In the genomic region with DNA sequence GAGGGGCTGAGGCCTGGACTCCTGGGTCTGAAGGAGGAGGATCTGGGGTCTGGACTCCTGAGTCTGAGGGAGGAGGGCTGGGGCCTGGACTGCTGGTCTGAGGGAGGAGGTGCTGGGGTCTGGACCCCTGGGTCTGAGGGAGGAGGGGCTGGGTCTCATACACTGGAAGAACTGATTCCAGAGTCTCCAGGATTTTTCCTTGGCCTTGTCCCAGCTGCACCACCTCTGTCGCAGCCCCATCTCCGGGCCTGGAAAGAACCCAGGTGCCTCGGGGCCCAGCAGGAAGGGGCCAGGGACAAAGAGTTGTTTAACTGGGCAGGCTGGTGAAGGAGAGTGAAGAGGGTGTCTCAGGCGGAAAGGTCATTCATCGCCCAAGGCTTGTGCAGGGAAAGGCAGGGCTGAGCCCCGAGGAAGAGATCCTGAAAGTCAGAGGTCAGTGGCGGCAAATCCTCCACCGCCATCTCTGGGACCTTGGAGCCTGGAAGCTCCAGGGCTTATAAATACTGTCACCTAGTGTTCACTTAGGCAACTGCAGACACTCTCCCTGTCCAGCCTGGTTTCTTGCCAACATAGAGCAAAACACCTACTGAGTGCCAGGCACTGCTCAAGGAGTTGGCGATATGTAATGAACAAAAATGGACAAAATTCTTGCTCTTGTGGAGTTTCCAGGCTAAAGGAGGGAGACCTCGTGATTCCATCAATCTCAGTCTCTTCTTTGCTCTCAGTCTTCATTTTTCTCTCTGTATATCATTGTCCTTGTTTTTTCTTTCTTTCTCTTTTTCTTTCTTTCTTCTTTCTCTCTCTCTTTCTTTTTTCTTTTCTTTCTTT, we compare ENCODE assay signal across 8 cellular contexts. TPM values are rescaled to one million over a fixed set of nuclear protein-coding genes. Genes with fewer than 3 reads are reported as not detected.
DNase-seq lines count a peak whose midpoint lies in the region; ATAC-seq and TF ChIP-seq lines count a peak whose summit lies in the region.

No MANE protein-coding gene starts in this region.

- no peaks in the 10 kb centered on the region for H3K9me3 ChIP-seq in thoracic aorta

- peak overlapping the region; percentile 20 for H3K4me3 ChIP-seq in thoracic aorta

- peaks cover 3% of the 10 kb centered on the region; the same call in 1 of the 2 replicates for H3K27me3 Mint-ChIP-seq in HFFc6 (ENCODE audit: insufficient read depth)
- H3K27me3 Mint-ChIP-seq in WTC11 (ENCODE audit: low read depth), result no peaks in the 10 kb centered on the region

- H3K36me3 Mint-ChIP-seq in HFFc6 (ENCODE audit: low read depth), result no peaks in the 10 kb centered on the region
- H3K36me3 Mint-ChIP-seq in WTC11, result no peaks in the 10 kb centered on the region

- H3K4me3 Mint-ChIP-seq in HFFc6 (peak overlapping the region; percentile 72), WTC11 (no peak overlapping the region)

- H3K9me3 Mint-ChIP-seq in HFFc6, result no peaks in the 10 kb centered on the region
- no peaks in the 10 kb centered on the region for H3K9me3 Mint-ChIP-seq in WTC11

- H3K36me3 ChIP-seq in thoracic aorta, result no peaks in the 10 kb centered on the region

- CTCF ChIA-PET in WTC11 (lab: Charles Lee), result interaction anchor here (0.6 to 1.9 kb wide), 17 partner anchors 9 to 230 kb away, joined by 3 to 24 read pairs (median 5); partner anchors contain the start of gene SMG9

- peak; percentile 99 for TF ChIP-seq CTCF in HFFc6 (IDR thresholded peaks at IDR 0.05)
- peak; percentile 82 for TF ChIP-seq CTCF in WTC11 (IDR thresholded peaks at IDR 0.05)
- peak; percentile 92 for TF ChIP-seq CTCF in thoracic aorta (IDR thresholded peaks at IDR 0.05)

- POLR2A ChIA-PET in WTC11 (lab: Charles Lee), result interaction anchor here (0.6 kb wide), 1 partner anchor 11 kb away, joined by 3 read pairs; no protein-coding TSS in a partner anchor

- no peak overlapping the region for H3K27ac ChIP-seq in thoracic aorta

- peaks cover 42% of the 10 kb centered on the region for H3K4me1 Mint-ChIP-seq in HFFc6 (ENCODE audit: low read depth)
- H3K4me1 Mint-ChIP-seq in WTC11, result peaks cover 5% of the 10 kb centered on the region; the same call in 1 of the 2 replicates

- peak; percentile 91 for ATAC-seq in WTC11
- peak; percentile 73 for ATAC-seq in thoracic aorta (ENCODE audit: insufficient number of reproducible peaks, low FRiP score, low read depth)
- no peak for ATAC-seq in HG02884 (IDR thresholded peaks at IDR 0.05; ENCODE audit: unreplicated experiment)

- H3K4me1 ChIP-seq in thoracic aorta (ENCODE audit: control insufficient read depth in 1 of 2, low read depth in 2 of 2), result peaks cover 6 to 10% of the 10 kb centered on the region in 2 donors

- H3K27ac Mint-ChIP-seq in HFFc6 (peak overlapping the region; percentile 85), WTC11 (no peak overlapping the region)

- DNase-seq in DMS153 treated with DMSO at 0.1 percent for 48 hours (lab: John Stamatoyannopoulos, UW; ENCODE audit: unreplicated experiment) (peak; percentile 43), HFFc6 (peak; percentile 65), NCI-H226 (peak; percentile 53), WTC11 (ENCODE audit: low spot score) (peak; percentile 63), lung microvascular endothelial cell (ENCODE audit: low read depth in 2 of 2) (peak; percentile 72 to 77), thoracic aorta (ENCODE audit: low spot score) (no peak)
- peak; percentile 18 for DNase-seq in effector CD8-positive, alpha-beta T cell (lab: John Stamatoyannopoulos, UW)

- no peaks in the 10 kb centered on the region for H3K27me3 ChIP-seq in thoracic aorta (replicated peaks; ENCODE audit: insufficient read depth)

TF ChIP-seq in WTC11, 78 proteins besides CTCF, POLR2A, EP300 and RAD21:
- TF ChIP-seq ZNF396 (CRISPR knock-in tag; IDR thresholded peaks at IDR 0.05; ENCODE audit: borderline replicate concordance) (no peak), CBFB (CRISPR knock-in tag; IDR thresholded peaks at IDR 0.05; ENCODE audit: low read depth) (no peak), SOX15 (CRISPR knock-in tag; IDR thresholded peaks at IDR 0.05) (no peak), TEAD4 (CRISPR knock-in tag; IDR thresholded peaks at IDR 0.05) (no peak), HMGA2 (CRISPR knock-in tag; IDR thresholded peaks at IDR 0.05) (no peak), ZNF423 (CRISPR knock-in tag; IDR thresholded peaks at IDR 0.05) (no peak), ATF1 (CRISPR knock-in tag; IDR thresholded peaks at IDR 0.05) (no peak), ZBTB43 (CRISPR knock-in tag; IDR thresholded peaks at IDR 0.05) (no peak), JUN (CRISPR knock-in tag; IDR thresholded peaks at IDR 0.05) (no peak), TCF7 (CRISPR knock-in tag; IDR thresholded peaks at IDR 0.05; ENCODE audit: low read depth) (no peak), MAX (CRISPR knock-in tag; IDR thresholded peaks at IDR 0.05) (no peak), FOXK1 (CRISPR knock-in tag; IDR thresholded peaks at IDR 0.05) (no peak)
- TF ChIP-seq, protein P1, sequence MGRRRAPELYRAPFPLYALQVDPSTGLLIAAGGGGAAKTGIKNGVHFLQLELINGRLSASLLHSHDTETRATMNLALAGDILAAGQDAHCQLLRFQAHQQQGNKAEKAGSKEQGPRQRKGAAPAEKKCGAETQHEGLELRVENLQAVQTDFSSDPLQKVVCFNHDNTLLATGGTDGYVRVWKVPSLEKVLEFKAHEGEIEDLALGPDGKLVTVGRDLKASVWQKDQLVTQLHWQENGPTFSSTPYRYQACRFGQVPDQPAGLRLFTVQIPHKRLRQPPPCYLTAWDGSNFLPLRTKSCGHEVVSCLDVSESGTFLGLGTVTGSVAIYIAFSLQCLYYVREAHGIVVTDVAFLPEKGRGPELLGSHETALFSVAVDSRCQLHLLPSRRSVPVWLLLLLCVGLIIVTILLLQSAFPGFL (CRISPR knock-in tag; IDR thresholded peaks at IDR 0.05; ENCODE audit: borderline replicate concordance), result no peak

RNA-seq across cellular contexts. Expression of gene KCNN4, which starts 4.4 kb away (rescaled TPM):
- total RNA-seq in HFFc6 (2021; fragmentation: NEBNext Ultra II Directional; extraction: Animal tissue kit (Norgen Biotek cat#: 25700)), result 1 to 10 TPM in 2 of 6 experiments, under 1 TPM in 4; 0.53 to 3.1 (median 0.81) TPM
- 0.76 to 1.1 TPM (median 0.98 TPM) in 3 replicates for total RNA-seq in WTC11 (2021)
- 0.22 TPM in 1 of 2 replicates, not detected in the other for total RNA-seq in lung microvascular endothelial cell
- 1 to 10 TPM; 2.8 to 3.5 TPM for total RNA-seq in thoracic aorta

RNA-seq across cellular contexts. Expression of gene LYPD5, which starts 17.1 kb away (rescaled TPM):
- total RNA-seq in HFFc6 (2021; fragmentation: NEBNext Ultra II Directional; extraction: Animal tissue kit (Norgen Biotek cat#: 25700)), result under 1 TPM in 5 of 6 experiments, not detected in 1; 0.11 to 0.81 (median 0.34) TPM
- total RNA-seq in WTC11 (2021) (0.39 to 0.78 TPM (median 0.46 TPM) in 3 replicates), lung microvascular endothelial cell (0.22 and 0.40 TPM in 2 replicates), thoracic aorta (1 to 10 TPM; 5.9 to 6.5 TPM)

RNA-seq across cellular contexts. Expression of gene SMG9, which starts 30.4 kb away (rescaled TPM):
- total RNA-seq in HFFc6 (2021; fragmentation: NEBNext Ultra II Directional; extraction: Animal tissue kit (Norgen Biotek cat#: 25700)), result 10 to 100 TPM; 29.8 to 39.4 (median 32.0) TPM
- total RNA-seq in WTC11 (2021) (25.7 to 39.6 TPM (median 34.3 TPM) in 3 replicates), lung microvascular endothelial cell (3.7 and 3.8 TPM in 2 replicates), thoracic aorta (10 to 100 TPM; 18.3 to 49.1 TPM)

RNA-seq across cellular contexts. Expression of gene ZNF283, which starts 41.9 kb away (rescaled TPM):
- total RNA-seq in HFFc6 (2021; fragmentation: NEBNext Ultra II Directional; extraction: Animal tissue kit (Norgen Biotek cat#: 25700)), result 1 to 10 TPM; 5.7 to 9.0 (median 7.9) TPM
- total RNA-seq in WTC11 (2021) (6.2 to 7.1 TPM (median 6.7 TPM) in 3 replicates), lung microvascular endothelial cell (5.0 and 8.5 TPM in 2 replicates), thoracic aorta (10 to 100 TPM in 1 of 2 donors, 1 to 10 TPM in 1; 8.1 to 15.3 TPM)
